8 cellular contexts compared by ENCODE assay signal in genomic region chr11:10807629-10808552, GRCh38. TPM values are rescaled to one million over a fixed set of nuclear protein-coding genes. Genes with fewer than 3 reads are reported as not detected.
DNase-seq lines count a peak whose midpoint lies in the region; ATAC-seq and TF ChIP-seq lines count a peak whose summit lies in the region.

No MANE protein-coding gene starts in this region.

- H3K36me3 Mint-ChIP-seq in progenitor cell of endocrine pancreas (ENCODE audit: insufficient read depth) = peaks cover 43% of the 10 kb centered on the region

- H3K4me3 ChIP-seq in uterus = peak overlapping the region; percentile 83 to 94

- H3K36me3 ChIP-seq in uterus = no peaks in the 10 kb centered on the region

- peaks cover 22 to 23% of the 10 kb centered on the region in 2 donors for H3K4me1 ChIP-seq in uterus

- peaks cover 43% of the 10 kb centered on the region for H3K4me1 Mint-ChIP-seq in progenitor cell of endocrine pancreas (ENCODE audit: low read depth)

- H3K27ac ChIP-seq in adipose tissue (ENCODE audit: low read depth, low read length) (peak overlapping the region; percentile 77), uterus (peak overlapping the region; percentile 97)

- peak; percentile 6 for ATAC-seq in HG03139 (IDR thresholded peaks at IDR 0.05; ENCODE audit: unreplicated experiment)
- peak; percentile 43 for ATAC-seq in left ventricle myocardium superior

- no peaks in the 10 kb centered on the region for H3K27me3 ChIP-seq in uterus

- intact Hi-C loops in left ventricle myocardium superior (cut with micrococcal nuclease) = no loop called here
- intact Hi-C loops in uterus (cut with DNase I; ENCODE audit: low total_unique reads) = loop anchor here (5.0 to 10.0 kb wide), 2 partner anchors 49 to 97 kb away; partner anchors contain the start of gene ZBED5

- no peaks in the 10 kb centered on the region for H3K9me3 ChIP-seq in uterus

- peak; percentile 42 to 73 for DNase-seq in NCI-H2081 (lab: John Stamatoyannopoulos, UW)
- DNase-seq in NCI-H2081 treated with DMSO at 0.1 percent for 48 hours (lab: John Stamatoyannopoulos, UW) = no peak
- peak; percentile 42 for DNase-seq in SK-N-DZ (ENCODE audit: low spot score)
- peak; percentile 79 for DNase-seq in left ventricle myocardium superior
- DNase-seq in progenitor cell of endocrine pancreas (ENCODE audit: low spot score, unreplicated experiment) = peak; percentile 29
- peak; percentile 49 to 56 for DNase-seq in uterus

- H3K4me3 Mint-ChIP-seq in progenitor cell of endocrine pancreas (ENCODE audit: low read depth) = peak overlapping the region; percentile 93

- H3K27ac Mint-ChIP-seq in progenitor cell of endocrine pancreas = peak overlapping the region; percentile 99

- WGBS in adipose tissue, 3 donors = 0 to 1% (median 1%) methylated on average over 66 to 71 of the region's 71 CpGs

- H3K9me3 Mint-ChIP-seq in progenitor cell of endocrine pancreas (ENCODE audit: low read depth) = no peaks in the 10 kb centered on the region

- peak in 1 of 2 donors; percentile 19 for TF ChIP-seq POLR2A in uterus (IDR thresholded peaks at IDR 0.05)

- no peak for TF ChIP-seq CTCF in progenitor cell of endocrine pancreas (IDR thresholded peaks at IDR 0.05; ENCODE audit: unreplicated experiment)
- TF ChIP-seq CTCF in uterus (IDR thresholded peaks at IDR 0.05) = peak in 1 of 4 experiments; percentile 3

- no peaks in the 10 kb centered on the region for H3K27me3 Mint-ChIP-seq in progenitor cell of endocrine pancreas

RNA-seq across cellular contexts. Expression of gene EIF4G2, which starts 0.8 kb away (rescaled TPM):
- polyA plus RNA-seq in SK-N-DZ (2014; cell fraction: cytosol; rRNA removed) = 600 and 624 TPM in 2 replicates
- 541 and 569 TPM in 2 replicates for polyA plus RNA-seq in SK-N-DZ (2014; cell fraction: nucleus; rRNA removed)
- polyA plus RNA-seq in adipose tissue = 100 to 1,000 TPM; 154 to 309 (median 299) TPM
- total RNA-seq in left ventricle myocardium superior = 739 TPM
- 1,076 and 1,126 TPM in 2 replicates for total RNA-seq in progenitor cell of endocrine pancreas
- 100 to 1,000 TPM; 286 to 726 (median 581) TPM for total RNA-seq in uterus

RNA-seq across cellular contexts. Expression of gene ZBED5, which starts 50.0 kb away (rescaled TPM):
- 47.6 and 51.4 TPM in 2 replicates for polyA plus RNA-seq in SK-N-DZ (2014; cell fraction: cytosol; rRNA removed)
- polyA plus RNA-seq in SK-N-DZ (2014; cell fraction: nucleus; rRNA removed) = 74.8 and 118 TPM in 2 replicates
- polyA plus RNA-seq in adipose tissue = 10 to 100 TPM; 10.7 to 19.3 (median 15.1) TPM
- total RNA-seq in left ventricle myocardium superior (41.7 TPM), progenitor cell of endocrine pancreas (88.5 and 95.0 TPM in 2 replicates), uterus (10 to 100 TPM; 24.6 to 82.7 (median 61.0) TPM)

RNA-seq across cellular contexts. Expression of gene CTR9, which starts 56.8 kb away (rescaled TPM):
- polyA plus RNA-seq in SK-N-DZ (2014; cell fraction: cytosol; rRNA removed) = 13.2 and 16.4 TPM in 2 replicates
- polyA plus RNA-seq in SK-N-DZ (2014; cell fraction: nucleus; rRNA removed) = 9.6 and 19.8 TPM in 2 replicates
- polyA plus RNA-seq in adipose tissue = 10 to 100 TPM in 2 of 3 donors, 1 to 10 TPM in 1; 8.2 to 15.3 (median 13.9) TPM
- 25.6 TPM for total RNA-seq in left ventricle myocardium superior
- 34.4 and 38.6 TPM in 2 replicates for total RNA-seq in progenitor cell of endocrine pancreas
- total RNA-seq in uterus = 10 to 100 TPM; 22.0 to 48.6 (median 38.5) TPM
